8 cellular contexts compared by ENCODE assay signal in the genomic region with DNA sequence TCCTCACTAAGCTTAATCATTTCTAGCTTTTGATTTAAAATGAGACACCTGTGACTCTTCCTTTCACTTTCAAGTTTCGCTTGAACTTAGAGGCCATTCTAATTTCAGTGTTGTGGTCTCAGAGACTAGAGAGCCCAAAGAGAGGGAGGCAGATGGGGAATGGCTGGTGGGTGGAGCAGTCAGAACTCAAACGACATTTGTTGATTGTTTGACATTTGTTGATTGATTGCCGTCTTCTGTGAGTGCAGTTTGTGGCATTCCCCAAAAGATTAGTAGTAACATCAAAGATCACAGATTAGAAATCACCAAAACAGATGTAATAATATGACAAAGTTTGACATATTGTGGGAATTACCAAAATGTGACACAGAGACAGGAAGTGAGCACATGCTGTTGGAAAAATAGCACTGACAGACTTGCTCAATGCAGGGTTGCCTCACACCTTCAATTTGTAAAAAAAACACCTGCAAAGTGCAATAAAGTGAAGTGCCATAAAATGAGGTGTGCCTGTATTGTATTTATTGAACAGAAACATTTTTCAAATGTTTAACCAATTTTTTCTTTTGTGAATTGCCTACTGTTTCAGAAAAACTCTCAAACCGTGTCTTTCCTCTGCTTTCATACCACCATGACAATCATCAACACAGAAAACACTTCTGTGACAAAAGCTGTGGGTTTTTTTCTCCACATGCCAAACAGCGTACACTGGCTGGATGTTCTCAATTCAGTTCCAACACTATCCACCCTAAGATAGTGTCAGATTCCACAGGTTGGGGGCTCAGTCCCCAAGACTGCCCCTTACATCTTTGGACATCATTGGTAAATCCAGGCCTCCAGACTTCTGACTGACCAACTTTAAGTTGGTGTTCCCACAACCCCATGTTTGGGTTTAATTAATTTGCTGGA.
A peak's percentile ranks its signal among the peaks of the same experiment; 100 is the strongest.
DNase-seq lines count a peak whose midpoint lies in the region; ATAC-seq and TF ChIP-seq lines count a peak whose summit lies in the region.

No MANE protein-coding gene starts in this region.

- TF ChIP-seq CTCF in smooth muscle cell (IDR thresholded peaks at IDR 0.05; ENCODE audit: borderline replicate concordance, insufficient read depth, poor library complexity, severe bottlenecking) (no peak), right atrium auricular region (IDR thresholded peaks at IDR 0.05) (no peak)

- H3K9ac ChIP-seq in smooth muscle cell (ENCODE audit: low read depth) = peak overlapping the region; percentile 39

- H3K4me1 ChIP-seq in smooth muscle cell (ENCODE audit: low read depth) = peaks cover 27% of the 10 kb centered on the region
- no peaks in the 10 kb centered on the region for H3K4me1 ChIP-seq in right atrium auricular region

- peak overlapping the region; percentile 7 for H3K4me3 ChIP-seq in smooth muscle cell
- no peak overlapping the region for H3K4me3 ChIP-seq in right atrium auricular region

- H4K20me1 ChIP-seq in smooth muscle cell (ENCODE audit: low read depth) = no peaks in the 10 kb centered on the region

- H3K79me2 ChIP-seq in smooth muscle cell (ENCODE audit: low read depth) = peaks cover 71% of the 10 kb centered on the region

- DNase-seq in RPMI8226 = peak; percentile 64
- peak; percentile 73 for DNase-seq in amniotic epithelial cell (ENCODE audit: low read depth)
- DNase-seq in smooth muscle cell (lab: John Stamatoyannopoulos, UW; ENCODE audit: unreplicated experiment) = no peak
- no peak for DNase-seq in right atrium auricular region (ENCODE audit: low spot score)
- no peak for DNase-seq in caudate nucleus (lab: John Stamatoyannopoulos, UW)
- DNase-seq in cerebellar nuclear complex (lab: John Stamatoyannopoulos, UW) = no peak

- H3K36me3 ChIP-seq in smooth muscle cell (ENCODE audit: low read depth) (no peaks in the 10 kb centered on the region), right atrium auricular region (no peaks in the 10 kb centered on the region)

- TF ChIP-seq POLR2A in GM19099 (IDR thresholded peaks at IDR 0.05; ENCODE audit: extremely low read depth, insufficient read length, low read depth) = peak; percentile 34

- H2AFZ ChIP-seq in smooth muscle cell (ENCODE audit: low read depth) = no peak overlapping the region

- H3K27me3 ChIP-seq in smooth muscle cell (ENCODE audit: low read depth) = no peaks in the 10 kb centered on the region
- H3K27me3 ChIP-seq in right atrium auricular region = no peaks in the 10 kb centered on the region

- H3K4me2 ChIP-seq in smooth muscle cell = peak overlapping the region; percentile 67

- WGBS in smooth muscle cell (ENCODE audit: low lambda C conversion rate) = 69% methylated on average over 5 of the region's 5 CpGs

- H3K27ac ChIP-seq in smooth muscle cell (ENCODE audit: low read depth) (peak overlapping the region; percentile 89), right atrium auricular region (no peak overlapping the region), caudate nucleus (ENCODE audit: low read depth, low read length) (no peak overlapping the region)

- ATAC-seq in HG02981 (IDR thresholded peaks at IDR 0.05; ENCODE audit: unreplicated experiment) = peak; percentile 89

- H3K9me3 ChIP-seq in smooth muscle cell (replicated peaks; ENCODE audit: low read depth) (no peaks in the 10 kb centered on the region), right atrium auricular region (no peaks in the 10 kb centered on the region)

- peaks cover 15% of the 10 kb centered on the region for H3F3A ChIP-seq in smooth muscle cell (ENCODE audit: low read depth)

Comparison
In these comparisons a context has a peak if more than half of its experiments do, and no peak if none do; other contexts are left out.
1. DNase-seq: peak in RPMI8226 (single experiment) and amniotic epithelial cell (single experiment); none in smooth muscle cell (single experiment), right atrium auricular region (single experiment), caudate nucleus (0 of 61) and cerebellar nuclear complex (0 of 2).